23 cellular contexts compared by ENCODE assay signal in genomic region chr1:227726318-227726717, GRCh38.
"Had no signal": no experiment of that assay in that cellular context is flagged by ENCODE, and none has a peak within 500 bp of the region (broad histone marks: within the 10 kb centered on the region; RNA-seq: fewer than 3 reads in every experiment).

No MANE protein-coding gene starts in this region.

- H3K79me2 ChIP-seq: hepatocyte had no signal

- ATAC-seq: effector memory CD8-positive, alpha-beta T cell; esophagus mucosa; gastroesophageal sphincter; heart left ventricle; left cardiac atrium; left lung; left ventricle myocardium superior; lower lobe of right lung; mucosa of descending colon had no signal

- H3K27ac Mint-ChIP-seq: effector memory CD8-positive, alpha-beta T cell; endodermal cell; mesothelial cell of epicardium had no signal

- H3K4me3 ChIP-seq: coronary artery, dorsolateral prefrontal cortex, esophagus squamous epithelium, gastroesophageal sphincter, heart left ventricle, hepatocyte, left lung, lower lobe of right lung, mucosa of descending colon had no signal

- DNase-seq: dermis blood vessel endothelial cell; dorsolateral prefrontal cortex; effector CD8-positive, alpha-beta T cell; effector memory CD8-positive, alpha-beta T cell; endodermal cell; erythroblast; esophagus squamous epithelium; foreskin fibroblast; heart left ventricle; hypothalamus; left cardiac atrium; left lung; left ventricle myocardium superior; lower lobe of right lung; mesenchymal stem cell; mucosa of descending colon; naive B cell had no signal

- H2AFZ ChIP-seq: hepatocyte had no signal

- H3K4me2 ChIP-seq: hepatocyte had no signal

- H3K27me3 ChIP-seq: esophagus squamous epithelium, gastroesophageal sphincter, heart left ventricle, hepatocyte had no signal

- H3K4me3 Mint-ChIP-seq: effector memory CD8-positive, alpha-beta T cell; endodermal cell had no signal

- H3K36me3 ChIP-seq: esophagus squamous epithelium had no signal

- H3K27ac ChIP-seq: coronary artery, dorsolateral prefrontal cortex, epithelial cell of prostate, esophagus squamous epithelium, gastroesophageal sphincter, heart left ventricle, hepatocyte, left lung, lower lobe of right lung had no signal
